Comparison of ENCODE assay signal across 23 cellular contexts in genomic region chr13:76875256-76875655, GRCh38. TPM values are rescaled to one million over a fixed set of nuclear protein-coding genes. Genes with fewer than 3 reads are reported as not detected.
DNase-seq lines count a peak whose midpoint lies in the region; TF ChIP-seq lines count a peak whose summit lies in the region.
"Had no signal": no experiment of that assay in that cellular context is flagged by ENCODE, and none has a peak within 500 bp of the region (broad histone marks: within the 10 kb centered on the region; RNA-seq: fewer than 3 reads in every experiment).

No MANE protein-coding gene starts in this region.

- H3K27me3 Mint-ChIP-seq in dendritic cell treated with granulocyte-macrophage colony-stimulating factor and Interleukin-4, amounts not matched to agents 40 ng/mL and 50 ng/mL, for 4 days: no peaks in the 10 kb centered on the region
- peaks cover 36% of the 10 kb centered on the region for H3K27me3 Mint-ChIP-seq in osteocyte (ENCODE audit: unreplicated experiment)

- H3K4me1 Mint-ChIP-seq in dendritic cell treated with granulocyte-macrophage colony-stimulating factor and Interleukin-4, amounts not matched to agents 40 ng/mL and 50 ng/mL, for 4 days (ENCODE audit: low read depth): peaks cover 63% of the 10 kb centered on the region
- peaks cover 5% of the 10 kb centered on the region for H3K4me1 Mint-ChIP-seq in osteocyte (ENCODE audit: unreplicated experiment)

- H3K9ac ChIP-seq in BLaER1 treated with 17β-estradiol and CSF1 and Interleukin-3, amounts not matched to agents 10 nM and 100 nM: no peak overlapping the region

- intact Hi-C loops in dendritic cell treated with granulocyte-macrophage colony-stimulating factor and Interleukin-4, amounts not matched to agents 40 ng/mL and 50 ng/mL, for 4 days (cut with micrococcal nuclease): no loop called here

- H3K27ac ChIP-seq in BLaER1 treated with 17β-estradiol and CSF1 and Interleukin-3, amounts not matched to agents 10 nM and 100 nM: peak overlapping the region in 6 of 11 experiments; percentile 19 to 72 (median 56); a peak in 10 of 22 replicates
- H3K27ac ChIP-seq: 22Rv1, A549 had no signal

- H3K4me3 ChIP-seq in BLaER1 treated with 17β-estradiol and CSF1 and Interleukin-3, amounts not matched to agents 10 nM and 100 nM: no peak overlapping the region
- H3K4me3 ChIP-seq: A549, GM12878 had no signal

- no peaks in the 10 kb centered on the region for H3K27me3 ChIP-seq in BLaER1 treated with 17β-estradiol and CSF1 and Interleukin-3, amounts not matched to agents 10 nM and 100 nM

- peaks cover 6% of the 10 kb centered on the region for H3K36me3 Mint-ChIP-seq in dendritic cell treated with granulocyte-macrophage colony-stimulating factor and Interleukin-4, amounts not matched to agents 40 ng/mL and 50 ng/mL, for 4 days (ENCODE audit: low read depth)
- no peaks in the 10 kb centered on the region for H3K36me3 Mint-ChIP-seq in osteocyte (ENCODE audit: unreplicated experiment)
- H3K36me3 Mint-ChIP-seq: CD4-positive, alpha-beta memory T cell; CD4-positive, CD25-positive, alpha-beta regulatory T cell; CD8-positive, alpha-beta memory T cell had no signal

- no peaks in the 10 kb centered on the region for H4K20me1 ChIP-seq in BLaER1 treated with 17β-estradiol and CSF1 and Interleukin-3, amounts not matched to agents 10 nM and 100 nM

- H3K9me3 Mint-ChIP-seq in dendritic cell treated with granulocyte-macrophage colony-stimulating factor and Interleukin-4, amounts not matched to agents 40 ng/mL and 50 ng/mL, for 4 days: no peaks in the 10 kb centered on the region
- no peaks in the 10 kb centered on the region for H3K9me3 Mint-ChIP-seq in osteocyte (ENCODE audit: unreplicated experiment)
- H3K9me3 Mint-ChIP-seq: CD4-positive, alpha-beta memory T cell; CD4-positive, CD25-positive, alpha-beta regulatory T cell had no signal

- peaks cover 11 to 85% (median 48%) of the 10 kb centered on the region in 10 experiments; a peak in 18 of 20 replicates for H3K4me1 ChIP-seq in BLaER1 treated with 17β-estradiol and CSF1 and Interleukin-3, amounts not matched to agents 10 nM and 100 nM
- H3K4me1 ChIP-seq: A549 had no signal

- TF ChIP-seq CTCF in osteocyte (IDR thresholded peaks at IDR 0.05): no peak

- H3K4me3 Mint-ChIP-seq in dendritic cell treated with granulocyte-macrophage colony-stimulating factor and Interleukin-4, amounts not matched to agents 40 ng/mL and 50 ng/mL, for 4 days: no peak overlapping the region
- no peak overlapping the region for H3K4me3 Mint-ChIP-seq in osteocyte (ENCODE audit: unreplicated experiment)
- H3K4me3 Mint-ChIP-seq: B cell; CD14-positive monocyte; CD4-positive, alpha-beta memory T cell; CD4-positive, CD25-positive, alpha-beta regulatory T cell; CD8-positive, alpha-beta memory T cell had no signal

- peak overlapping the region in 4 of 11 experiments; percentile 55 to 79 (median 69); a peak in 5 of 22 replicates for H3K4me2 ChIP-seq in BLaER1 treated with 17β-estradiol and CSF1 and Interleukin-3, amounts not matched to agents 10 nM and 100 nM
- H3K4me2 ChIP-seq: A549 had no signal

- peak overlapping the region; percentile 60 for H3K27ac Mint-ChIP-seq in dendritic cell treated with granulocyte-macrophage colony-stimulating factor and Interleukin-4, amounts not matched to agents 40 ng/mL and 50 ng/mL, for 4 days
- peak overlapping the region; percentile 42 for H3K27ac Mint-ChIP-seq in osteocyte (ENCODE audit: unreplicated experiment)
- H3K27ac Mint-ChIP-seq: B cell; CD4-positive, alpha-beta memory T cell; CD4-positive, CD25-positive, alpha-beta regulatory T cell; CD8-positive, alpha-beta memory T cell had no signal

- peaks cover 0 to 19% (median 0%) of the 10 kb centered on the region in 11 experiments; a peak in 7 of 22 replicates for H3K9me3 ChIP-seq in BLaER1 treated with 17β-estradiol and CSF1 and Interleukin-3, amounts not matched to agents 10 nM and 100 nM (replicated peaks in 1 of 11)
- H3K9me3 ChIP-seq: A549 had no signal

- DNase-seq in osteocyte (ENCODE audit: extremely low spot score, unreplicated experiment): no peak
- no peak for DNase-seq in RPMI8226
- DNase-seq in cortex of kidney (lab: John Stamatoyannopoulos, UW): no peak
- no peak for DNase-seq in NCI-H1930 (lab: John Stamatoyannopoulos, UW)
- DNase-seq: AML-193; CD4-positive, alpha-beta memory T cell; CD4-positive, CD25-positive, alpha-beta regulatory T cell; CD8-positive, alpha-beta memory T cell; COR-L47; DMS 273 treated with DMSO at 0.1 percent for 48 hours; DMS153; DMS53; DMS79; DND-41; EL; GDM1 had no signal

- peaks cover 0 to 10% (median 0%) of the 10 kb centered on the region in 11 experiments; a peak in 5 of 22 replicates for H3K36me3 ChIP-seq in BLaER1 treated with 17β-estradiol and CSF1 and Interleukin-3, amounts not matched to agents 10 nM and 100 nM

RNA-seq across cellular contexts. Expression of gene KCTD12, which starts 10.9 kb away (rescaled TPM):
- 32.9 and 36.3 TPM in 2 replicates for total RNA-seq in osteocyte
